Comparison of ENCODE assay signal across 1 cellular context in the genomic region with DNA sequence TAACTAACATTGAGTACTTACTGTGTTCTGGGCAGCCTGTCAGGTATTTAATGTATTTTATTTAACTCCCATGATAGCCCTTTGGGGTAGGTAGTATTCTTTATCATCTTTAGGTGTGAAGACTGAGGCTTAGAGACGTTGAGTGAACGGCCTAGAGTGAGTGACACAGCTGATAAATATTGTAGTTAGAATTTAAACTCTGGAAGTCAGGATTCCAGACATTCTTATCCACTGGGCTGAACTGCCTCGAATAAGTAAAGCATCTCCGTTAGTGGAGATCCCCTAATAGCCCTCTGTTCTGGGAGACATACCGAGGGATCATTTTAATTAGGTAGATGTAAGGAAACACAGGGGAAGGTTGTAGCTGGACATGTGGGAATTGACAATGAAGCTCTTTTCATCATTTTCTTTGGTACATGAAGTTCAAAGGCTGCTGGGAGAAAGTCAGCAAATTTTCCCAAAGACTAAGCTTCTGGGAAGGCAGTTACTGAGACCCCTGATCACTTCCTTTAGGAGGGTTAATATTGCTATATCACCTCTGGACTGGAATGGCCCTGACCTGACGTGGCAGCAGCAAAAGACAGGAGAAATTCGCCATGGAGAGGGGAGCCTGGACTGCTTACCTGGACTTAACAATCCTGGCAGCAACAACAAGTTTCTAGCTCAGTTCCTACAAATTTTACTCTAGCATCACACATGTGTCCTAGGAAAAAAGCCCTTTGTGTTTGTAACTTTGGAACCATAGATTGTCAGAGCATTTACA.
TF ChIP-seq lines count a peak whose summit lies in the region.

No MANE protein-coding gene starts in this region.

TF ChIP-seq in GM12878, 131 proteins besides CTCF, POLR2A, EP300 and RAD21:
- TF ChIP-seq, protein P1, sequence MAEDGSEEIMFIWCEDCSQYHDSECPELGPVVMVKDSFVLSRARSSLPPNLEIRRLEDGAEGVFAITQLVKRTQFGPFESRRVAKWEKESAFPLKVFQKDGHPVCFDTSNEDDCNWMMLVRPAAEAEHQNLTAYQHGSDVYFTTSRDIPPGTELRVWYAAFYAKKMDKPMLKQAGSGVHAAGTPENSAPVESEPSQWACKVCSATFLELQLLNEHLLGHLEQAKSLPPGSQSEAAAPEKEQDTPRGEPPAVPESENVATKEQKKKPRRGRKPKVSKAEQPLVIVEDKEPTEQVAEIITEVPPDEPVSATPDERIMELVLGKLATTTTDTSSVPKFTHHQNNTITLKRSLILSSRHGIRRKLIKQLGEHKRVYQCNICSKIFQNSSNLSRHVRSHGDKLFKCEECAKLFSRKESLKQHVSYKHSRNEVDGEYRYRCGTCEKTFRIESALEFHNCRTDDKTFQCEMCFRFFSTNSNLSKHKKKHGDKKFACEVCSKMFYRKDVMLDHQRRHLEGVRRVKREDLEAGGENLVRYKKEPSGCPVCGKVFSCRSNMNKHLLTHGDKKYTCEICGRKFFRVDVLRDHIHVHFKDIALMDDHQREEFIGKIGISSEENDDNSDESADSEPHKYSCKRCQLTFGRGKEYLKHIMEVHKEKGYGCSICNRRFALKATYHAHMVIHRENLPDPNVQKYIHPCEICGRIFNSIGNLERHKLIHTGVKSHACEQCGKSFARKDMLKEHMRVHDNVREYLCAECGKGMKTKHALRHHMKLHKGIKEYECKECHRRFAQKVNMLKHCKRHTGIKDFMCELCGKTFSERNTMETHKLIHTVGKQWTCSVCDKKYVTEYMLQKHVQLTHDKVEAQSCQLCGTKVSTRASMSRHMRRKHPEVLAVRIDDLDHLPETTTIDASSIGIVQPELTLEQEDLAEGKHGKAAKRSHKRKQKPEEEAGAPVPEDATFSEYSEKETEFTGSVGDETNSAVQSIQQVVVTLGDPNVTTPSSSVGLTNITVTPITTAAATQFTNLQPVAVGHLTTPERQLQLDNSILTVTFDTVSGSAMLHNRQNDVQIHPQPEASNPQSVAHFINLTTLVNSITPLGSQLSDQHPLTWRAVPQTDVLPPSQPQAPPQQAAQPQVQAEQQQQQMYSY (CRISPR knock-in tag; IDR thresholded peaks at IDR 0.05): no peak
- TF ChIP-seq KAT2A (conservative IDR thresholded peaks at IDR 0.05; ENCODE audit: control insufficient read depth, low read depth, low read length) (no peak), SMAD1 (IDR thresholded peaks at IDR 0.05; ENCODE audit: low read depth, partially characterized antibody) (no peak), CBX3 (IDR thresholded peaks at IDR 0.05; ENCODE audit: borderline replicate concordance, low read depth) (no peak), MEF2A (IDR thresholded peaks at IDR 0.05; ENCODE audit: insufficient read depth, low read depth, low read length) (no peak), ZNF384 (IDR thresholded peaks at IDR 0.05; ENCODE audit: borderline replicate concordance, low read depth, low read length) (no peak), NFIC (IDR thresholded peaks at IDR 0.05; ENCODE audit: low read depth, low read length) (no peak), MLLT1 (IDR thresholded peaks at IDR 0.05) (no peak), KLF5 (IDR thresholded peaks at IDR 0.05; ENCODE audit: partially characterized antibody) (no peak), SUPT20H (IDR thresholded peaks at IDR 0.05; ENCODE audit: borderline replicate concordance, control insufficient read depth, low read depth, low read length) (no peak), EED (IDR thresholded peaks at IDR 0.05; ENCODE audit: low read depth) (no peak), BMI1 (IDR thresholded peaks at IDR 0.05; ENCODE audit: borderline replicate concordance) (no peak), NR2C1 (IDR thresholded peaks at IDR 0.05) (no peak), SP1 (IDR thresholded peaks at IDR 0.05; ENCODE audit: low read depth, low read length) (no peak)
TF ChIP-seq in GM12878: peak in this region for 0.
